Comparison of ENCODE assay signal across 14 cellular contexts in the genomic region with DNA sequence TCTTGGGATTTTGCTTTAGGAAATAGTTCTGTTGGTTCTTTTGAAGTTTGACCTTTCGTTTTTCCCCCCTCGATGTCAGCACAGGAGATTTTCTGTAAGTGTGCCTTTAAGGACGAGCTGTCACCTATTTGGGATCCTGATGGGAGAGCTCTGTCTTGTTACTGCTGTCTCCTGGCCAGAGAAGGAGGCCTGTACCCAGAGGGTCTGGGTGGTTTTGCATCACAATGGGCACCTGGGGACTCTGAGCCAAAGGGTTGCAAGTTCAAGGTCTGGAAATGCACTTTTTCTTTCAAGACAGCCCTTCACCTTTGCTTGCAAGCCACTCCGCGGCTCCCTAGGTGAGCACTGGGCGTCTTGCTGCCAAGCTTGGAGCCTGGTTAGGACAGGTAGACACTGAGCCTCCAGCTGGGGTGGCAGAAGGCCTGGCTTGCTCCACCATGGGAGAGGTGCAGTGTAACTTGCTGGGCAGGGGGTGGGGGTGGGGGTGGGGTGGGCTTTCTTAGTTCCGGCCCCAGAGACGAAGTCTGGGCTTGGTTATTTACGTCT. TPM values are rescaled to one million over a fixed set of nuclear protein-coding genes. Genes with fewer than 3 reads are reported as not detected.
"Had no signal": no experiment of that assay in that cellular context is flagged by ENCODE, and none has a peak within 500 bp of the region (broad histone marks: within the 10 kb centered on the region; RNA-seq: fewer than 3 reads in every experiment).

No MANE protein-coding gene starts in this region.

- H3K36me3 Mint-ChIP-seq: activated naive CD4-positive, alpha-beta T cell treated with anti-CD3 and anti-CD28 coated beads, Interleukin-2, amount 10 ng/mL, durations not matched to agents 7 days and 5 days had no signal

- H2AFZ ChIP-seq: parathyroid adenoma had no signal

- H3K9me3 Mint-ChIP-seq: activated B cell treated with CpG ODN at 0.5 μM for 24 hours; activated CD4-positive, alpha-beta T cell treated with anti-CD3 and anti-CD28 coated beads, Interleukin-2, amount 10 ng/mL, durations not matched to agents 7 days and 5 days; activated naive CD4-positive, alpha-beta T cell treated with anti-CD3 and anti-CD28 coated beads, Interleukin-2, amount 10 ng/mL, durations not matched to agents 7 days and 5 days; activated T-helper 2 cell treated with anti-CD3 and anti-CD28 coated beads, Interferon-gamma antibody, Interleukin-2, Interleukin-4, amounts not matched to agents 10 μg/mL and 5 μg/mL and 100 μg/mL, durations not matched to agents 14 hours and 24 hours and 36 hours; dendritic cell treated with granulocyte-macrophage colony-stimulating factor and Interleukin-4, amounts not matched to agents 40 ng/mL and 50 ng/mL, for 4 days; stimulated activated naive CD8-positive, alpha-beta T cell treated with anti-CD3 and anti-CD28 coated beads, Interleukin-15, amount 100 ng/mL, for 72 hours; T-helper 1 cell treated with Interleukin-12 subunit alpha and Interleukin-12 subunit beta and Interleukin-4 antibody, amounts not matched to agents 30 μg/mL and 1 μg/mL, for 36 hours had no signal

- H3K27ac ChIP-seq: parathyroid adenoma, thyroid gland, vagina had no signal

- H3K9ac ChIP-seq: parathyroid adenoma had no signal

- H3K9me3 ChIP-seq: thyroid gland, vagina had no signal

- H3K27ac Mint-ChIP-seq: activated B cell treated with CpG ODN at 0.5 μM for 24 hours; activated CD4-positive, alpha-beta T cell treated with anti-CD3 and anti-CD28 coated beads, Interleukin-2, amount 10 ng/mL, durations not matched to agents 7 days and 5 days; activated naive CD4-positive, alpha-beta T cell treated with anti-CD3 and anti-CD28 coated beads, Interleukin-2, amount 10 ng/mL, durations not matched to agents 7 days and 5 days; activated T-helper 2 cell treated with anti-CD3 and anti-CD28 coated beads, Interferon-gamma antibody, Interleukin-2, Interleukin-4, amounts not matched to agents 10 μg/mL and 5 μg/mL and 100 μg/mL, durations not matched to agents 14 hours and 24 hours and 36 hours; dendritic cell treated with granulocyte-macrophage colony-stimulating factor and Interleukin-4, amounts not matched to agents 40 ng/mL and 50 ng/mL, for 4 days; stimulated activated naive CD8-positive, alpha-beta T cell treated with anti-CD3 and anti-CD28 coated beads, Interleukin-15, amount 100 ng/mL, for 72 hours; T-helper 1 cell treated with Interleukin-12 subunit alpha and Interleukin-12 subunit beta and Interleukin-4 antibody, amounts not matched to agents 30 μg/mL and 1 μg/mL, for 36 hours had no signal

- H3K4me1 ChIP-seq: parathyroid adenoma had no signal

- DNase-seq: activated B cell treated with CpG ODN at 0.5 μM for 24 hours; activated CD4-positive, alpha-beta T cell treated with anti-CD3 and anti-CD28 coated beads, Interleukin-2, amount 10 ng/mL, durations not matched to agents 7 days and 5 days; activated CD8-positive, alpha-beta memory T cell treated with anti-CD3 and anti-CD28 coated beads for 24 hours; activated naive CD4-positive, alpha-beta T cell treated with anti-CD3 and anti-CD28 coated beads, Interleukin-2, amount 10 ng/mL, durations not matched to agents 7 days and 5 days; left ventricle myocardium superior; stimulated activated CD4-positive, alpha-beta T cell treated with anti-CD3 and anti-CD28 coated beads, Interleukin-15, amount 100 ng/mL, for 24 hours; stimulated activated CD4-positive, alpha-beta T cell treated with anti-CD3 and anti-CD28 coated beads, Interleukin-4, amount 100 ng/mL, for 24 hours; stimulated activated naive CD8-positive, alpha-beta T cell treated with anti-CD3 and anti-CD28 coated beads, Interleukin-15, amount 100 ng/mL, for 72 hours; thyroid gland had no signal

- H3K4me3 ChIP-seq: thyroid gland had no signal

- H3K4me1 Mint-ChIP-seq: activated CD4-positive, alpha-beta T cell treated with anti-CD3 and anti-CD28 coated beads, Interleukin-2, amount 10 ng/mL, durations not matched to agents 7 days and 5 days had no signal

- H3K4me3 Mint-ChIP-seq: activated B cell treated with CpG ODN at 0.5 μM for 24 hours; activated CD4-positive, alpha-beta T cell treated with anti-CD3 and anti-CD28 coated beads, Interleukin-2, amount 10 ng/mL, durations not matched to agents 7 days and 5 days; activated naive CD4-positive, alpha-beta T cell treated with anti-CD3 and anti-CD28 coated beads, Interleukin-2, amount 10 ng/mL, durations not matched to agents 7 days and 5 days; dendritic cell treated with granulocyte-macrophage colony-stimulating factor and Interleukin-4, amounts not matched to agents 40 ng/mL and 50 ng/mL, for 4 days; stimulated activated naive CD8-positive, alpha-beta T cell treated with anti-CD3 and anti-CD28 coated beads, Interleukin-15, amount 100 ng/mL, for 72 hours; T-helper 1 cell treated with Interleukin-12 subunit alpha and Interleukin-12 subunit beta and Interleukin-4 antibody, amounts not matched to agents 30 μg/mL and 1 μg/mL, for 36 hours had no signal

- H3K36me3 ChIP-seq: thyroid gland, vagina had no signal

- H3K27me3 ChIP-seq: vagina had no signal

RNA-seq across cellular contexts. Expression of a gene that starts 2.9 kb away (rescaled TPM):
- total RNA-seq: activated B cell treated with CpG ODN at 0.5 μM for 24 hours; activated CD4-positive, alpha-beta T cell treated with anti-CD3 and anti-CD28 coated beads, Interleukin-2, amount 10 ng/mL, durations not matched to agents 7 days and 5 days; activated T-helper 2 cell treated with anti-CD3 and anti-CD28 coated beads, Interferon-gamma antibody, Interleukin-2, Interleukin-4, amounts not matched to agents 10 μg/mL and 5 μg/mL and 100 μg/mL, durations not matched to agents 14 hours and 24 hours and 36 hours had no signal
